ENCODE assay signal across 8 cellular contexts in the genomic region with DNA sequence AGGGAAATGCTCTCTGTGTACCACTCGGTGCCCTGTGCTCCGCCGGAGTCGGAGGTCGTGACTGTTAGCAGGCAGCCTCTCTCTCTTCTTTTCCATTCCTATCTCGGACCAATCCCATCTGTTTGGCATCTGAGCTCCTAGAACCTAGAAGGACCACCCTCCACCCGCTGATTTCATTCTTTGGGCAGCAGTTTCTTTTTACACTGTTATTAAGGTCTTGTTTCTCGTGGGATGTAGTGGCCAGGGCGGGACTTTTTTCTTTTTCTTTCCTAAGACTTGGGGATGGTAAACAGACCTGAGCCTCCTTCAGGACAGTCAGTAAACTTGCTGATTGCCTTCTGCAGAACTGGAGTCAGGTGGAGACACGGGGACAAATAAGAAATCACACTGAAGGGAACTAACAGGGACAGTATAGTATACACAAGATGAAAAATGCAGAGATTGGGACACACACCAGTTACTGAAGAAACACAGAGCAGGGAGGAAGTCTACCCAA. TPM values are rescaled to one million over a fixed set of nuclear protein-coding genes. Genes with fewer than 3 reads are reported as not detected.
A peak's percentile ranks its signal among the peaks of the same experiment; 100 is the strongest.
DNase-seq lines count a peak whose midpoint lies in the region; ATAC-seq and TF ChIP-seq lines count a peak whose summit lies in the region.

No MANE protein-coding gene starts in this region.

- ATAC-seq in activated T-cell treated with anti-CD3 and anti-CD28 coated beads, Interleukin-2, amount 50 U/mL, for 72 hours (replicated peaks in 1 of 2): peak; percentile 57 to 58
- ATAC-seq in right lobe of liver (no peak), HG02840 (IDR thresholded peaks at IDR 0.05; ENCODE audit: low FRiP score, unreplicated experiment) (no peak)

- H3K36me3 ChIP-seq in right lobe of liver: no peaks in the 10 kb centered on the region

- intact Hi-C loops in right lobe of liver (cut with DNase I): no loop called here

- DNase-seq in activated T-cell treated with anti-CD3 and anti-CD28 coated beads, Interleukin-2, amount 50 U/mL, for 72 hours: no peak
- no peak for DNase-seq in activated T-cell treated with anti-CD3 and anti-CD28 coated beads, Interleukin-2, amount 50 U/mL, for 48 hours
- DNase-seq in astrocyte of the hippocampus (ENCODE audit: low read depth, low spot score): peak; percentile 25
- no peak for DNase-seq in right lobe of liver
- DNase-seq in type B pancreatic cell (ENCODE audit: extremely low spot score, unreplicated experiment): no peak
- DNase-seq in NCI-H524 (lab: John Stamatoyannopoulos, UW): no peak
- no peak for DNase-seq in EL

- TF ChIP-seq POLR2A in right lobe of liver (IDR thresholded peaks at IDR 0.05): no peak

- no peak for TF ChIP-seq CTCF in right lobe of liver (IDR thresholded peaks at IDR 0.05)
- TF ChIP-seq CTCF in type B pancreatic cell (conservative IDR thresholded peaks at IDR 0.05): no peak

- peak overlapping the region; percentile 67 for H3K27ac Mint-ChIP-seq in activated T-cell treated with anti-CD3 and anti-CD28 coated beads, Interleukin-2, amount 50 U/mL, for 72 hours
- peak overlapping the region; percentile 98 for H3K27ac Mint-ChIP-seq in type B pancreatic cell

- WGBS in right lobe of liver (ENCODE audit: insufficient coverage, low coverage, low lambda C conversion rate, missing lambda C conversion rate): 0% methylated on average over 8 of the region's 10 CpGs

- H3K4me1 ChIP-seq in right lobe of liver: peaks cover 0 to 13% (median 3%) of the 10 kb centered on the region in 4 donors

- no peaks in the 10 kb centered on the region for H3K27me3 ChIP-seq in right lobe of liver

- H3K27ac ChIP-seq in right lobe of liver: peak overlapping the region; percentile 23 to 80 (median 48)

- peaks cover 30% of the 10 kb centered on the region for H3K4me1 Mint-ChIP-seq in activated T-cell treated with anti-CD3 and anti-CD28 coated beads, Interleukin-2, amount 50 U/mL, for 72 hours (ENCODE audit: low read depth)
- H3K4me1 Mint-ChIP-seq in type B pancreatic cell (ENCODE audit: unreplicated experiment): peaks cover 34% of the 10 kb centered on the region

- H3K9me3 Mint-ChIP-seq in activated T-cell treated with anti-CD3 and anti-CD28 coated beads, Interleukin-2, amount 50 U/mL, for 72 hours: no peaks in the 10 kb centered on the region
- no peaks in the 10 kb centered on the region for H3K9me3 Mint-ChIP-seq in type B pancreatic cell

- peaks cover 5 to 9% of the 10 kb centered on the region in 2 donors for H3K36me3 Mint-ChIP-seq in activated T-cell treated with anti-CD3 and anti-CD28 coated beads, Interleukin-2, amount 50 U/mL, for 72 hours (ENCODE audit: insufficient read depth in 2 of 2)
- H3K36me3 Mint-ChIP-seq in type B pancreatic cell: no peaks in the 10 kb centered on the region

- H3K4me3 Mint-ChIP-seq in activated T-cell treated with anti-CD3 and anti-CD28 coated beads, Interleukin-2, amount 50 U/mL, for 72 hours: peak overlapping the region; percentile 92 to 94
- H3K4me3 Mint-ChIP-seq in type B pancreatic cell: peak overlapping the region; percentile 99

- H3K4me3 ChIP-seq in right lobe of liver: peak overlapping the region; percentile 91 to 100 (median 99)

- no peaks in the 10 kb centered on the region for H3K27me3 Mint-ChIP-seq in activated T-cell treated with anti-CD3 and anti-CD28 coated beads, Interleukin-2, amount 50 U/mL, for 72 hours (ENCODE audit: low read depth)
- H3K27me3 Mint-ChIP-seq in type B pancreatic cell: no peaks in the 10 kb centered on the region

- no peaks in the 10 kb centered on the region for H3K9me3 ChIP-seq in right lobe of liver

RNA-seq across cellular contexts. Expression of a gene that starts 0.5 kb away (rescaled TPM):
- total RNA-seq in activated T-cell treated with anti-CD3 and anti-CD28 coated beads, Interleukin-2, amount 50 U/mL, for 72 hours: 10 to 100 TPM; 62.8 to 69.3 TPM
- total RNA-seq in right lobe of liver (10 to 100 TPM; 16.6 to 25.9 (median 22.2) TPM), type B pancreatic cell (ENCODE audit: low replicate concordance) (56.1 and 60.3 TPM in 2 replicates)

RNA-seq across cellular contexts. Expression of a gene that starts 31.3 kb away (rescaled TPM):
- 10 to 100 TPM; 10.2 to 10.8 TPM for total RNA-seq in activated T-cell treated with anti-CD3 and anti-CD28 coated beads, Interleukin-2, amount 50 U/mL, for 72 hours
- total RNA-seq in right lobe of liver (10 to 100 TPM; 15.8 to 97.3 (median 24.1) TPM), type B pancreatic cell (ENCODE audit: low replicate concordance) (42.2 and 47.2 TPM in 2 replicates)

RNA-seq across cellular contexts. Expression of a gene that starts 49.0 kb away (rescaled TPM):
- total RNA-seq in activated T-cell treated with anti-CD3 and anti-CD28 coated beads, Interleukin-2, amount 50 U/mL, for 72 hours: 1 to 10 TPM; 2.7 to 5.9 TPM
- total RNA-seq in right lobe of liver: 1 to 10 TPM; 1.3 to 3.1 (median 2.2) TPM
- total RNA-seq in type B pancreatic cell (ENCODE audit: low replicate concordance): 47.3 and 60.8 TPM in 2 replicates

RNA-seq across cellular contexts. Expression of a gene that starts 49.0 kb away (rescaled TPM):
- total RNA-seq in activated T-cell treated with anti-CD3 and anti-CD28 coated beads, Interleukin-2, amount 50 U/mL, for 72 hours: 10 to 100 TPM; 29.4 to 35.8 TPM
- 10 to 100 TPM; 22.3 to 67.5 (median 30.3) TPM for total RNA-seq in right lobe of liver
- 58.5 and 60.5 TPM in 2 replicates for total RNA-seq in type B pancreatic cell (ENCODE audit: low replicate concordance)

RNA-seq across cellular contexts. Expression of a gene that starts 49.4 kb away (rescaled TPM):
- 10 to 100 TPM; 17.6 to 24.4 TPM for total RNA-seq in activated T-cell treated with anti-CD3 and anti-CD28 coated beads, Interleukin-2, amount 50 U/mL, for 72 hours
- total RNA-seq in right lobe of liver (10 to 100 TPM; 16.7 to 35.5 (median 24.5) TPM), type B pancreatic cell (ENCODE audit: low replicate concordance) (32.9 and 40.4 TPM in 2 replicates)

Comparison
In these comparisons a context has a peak if more than half of its experiments do, and no peak if none do; other contexts are left out.
1. ATAC-seq: peak in activated T-cell treated with anti-CD3 and anti-CD28 coated beads, Interleukin-2, amount 50 U/mL, for 72 hours (2 of 2); none in right lobe of liver (0 of 4) and HG02840 (single experiment).